17 cellular contexts compared by ENCODE assay signal in genomic region chr6:16396497-16397319, GRCh38.
A peak's percentile ranks its signal among the peaks of the same experiment; 100 is the strongest.
DNase-seq lines count a peak whose midpoint lies in the region; ATAC-seq, FAIRE-seq and TF ChIP-seq lines count a peak whose summit lies in the region.
"Had no signal": no experiment of that assay in that cellular context is flagged by ENCODE, and none has a peak within 500 bp of the region (broad histone marks: within the 10 kb centered on the region; RNA-seq: fewer than 3 reads in every experiment).

No MANE protein-coding gene starts in this region.

- no peak overlapping the region for H3K4me3 ChIP-seq in bronchial epithelial cell (ENCODE audit: low read depth, low read length)
- H3K4me3 ChIP-seq: BLaER1, GM23338 had no signal

- H3K27ac Mint-ChIP-seq in activated CD4-positive, alpha-beta memory T cell treated with anti-CD3 and anti-CD28 coated beads for 36 hours: no peak overlapping the region
- no peak overlapping the region for H3K27ac Mint-ChIP-seq in activated CD4-positive, alpha-beta memory T cell treated with anti-CD3 and anti-CD28 coated beads, Interleukin-2, amount 10 ng/mL, durations not matched to agents 7 days and 5 days
- H3K27ac Mint-ChIP-seq in stimulated activated naive CD8-positive, alpha-beta T cell treated with anti-CD3 and anti-CD28 coated beads, Interleukin-15, amount 100 ng/mL, for 72 hours: peak overlapping the region in 1 of 2 donors; percentile 33
- no peak overlapping the region for H3K27ac Mint-ChIP-seq in activated T-helper 1 cell treated with anti-CD3 and anti-CD28 coated beads, Interleukin-12 subunit alpha, Interleukin-12 subunit beta, Interleukin-2, Interleukin-4 antibody, amounts not matched to agents 30 ng/mL and 10 ng/mL and 1 ng/mL, durations not matched to agents 14 hours and 24 hours and 36 hours
- H3K27ac Mint-ChIP-seq: GM23338 had no signal

- no peaks in the 10 kb centered on the region for H3K9me3 Mint-ChIP-seq in activated CD4-positive, alpha-beta memory T cell treated with anti-CD3 and anti-CD28 coated beads for 36 hours
- H3K9me3 Mint-ChIP-seq in activated CD4-positive, alpha-beta memory T cell treated with anti-CD3 and anti-CD28 coated beads, Interleukin-2, amount 10 ng/mL, durations not matched to agents 7 days and 5 days: no peaks in the 10 kb centered on the region
- H3K9me3 Mint-ChIP-seq in stimulated activated naive CD8-positive, alpha-beta T cell treated with anti-CD3 and anti-CD28 coated beads, Interleukin-15, amount 100 ng/mL, for 72 hours: no peaks in the 10 kb centered on the region
- peaks cover 2% of the 10 kb centered on the region for H3K9me3 Mint-ChIP-seq in activated T-helper 1 cell treated with anti-CD3 and anti-CD28 coated beads, Interleukin-12 subunit alpha, Interleukin-12 subunit beta, Interleukin-2, Interleukin-4 antibody, amounts not matched to agents 30 ng/mL and 10 ng/mL and 1 ng/mL, durations not matched to agents 14 hours and 24 hours and 36 hours
- H3K9me3 Mint-ChIP-seq: GM23338 had no signal

- intact Hi-C loops in activated CD4-positive, alpha-beta memory T cell treated with anti-CD3 and anti-CD28 coated beads for 36 hours (cut with micrococcal nuclease): loop anchor here (1.0 kb wide), 3 partner anchors 24 to 555 kb away; no protein-coding TSS in a partner anchor
- intact Hi-C loops in activated T-helper 1 cell treated with anti-CD3 and anti-CD28 coated beads, Interleukin-12 subunit alpha, Interleukin-12 subunit beta, Interleukin-2, Interleukin-4 antibody, amounts not matched to agents 30 ng/mL and 10 ng/mL and 1 ng/mL, durations not matched to agents 14 hours and 24 hours and 36 hours (cut with micrococcal nuclease): no loop called here

- H3K4me3 Mint-ChIP-seq in activated CD4-positive, alpha-beta memory T cell treated with anti-CD3 and anti-CD28 coated beads for 36 hours: no peak overlapping the region
- H3K4me3 Mint-ChIP-seq in activated CD4-positive, alpha-beta memory T cell treated with anti-CD3 and anti-CD28 coated beads, Interleukin-2, amount 10 ng/mL, durations not matched to agents 7 days and 5 days: no peak overlapping the region
- H3K4me3 Mint-ChIP-seq in stimulated activated naive CD8-positive, alpha-beta T cell treated with anti-CD3 and anti-CD28 coated beads, Interleukin-15, amount 100 ng/mL, for 72 hours: no peak overlapping the region
- no peak overlapping the region for H3K4me3 Mint-ChIP-seq in activated T-helper 1 cell treated with anti-CD3 and anti-CD28 coated beads, Interleukin-12 subunit alpha, Interleukin-12 subunit beta, Interleukin-2, Interleukin-4 antibody, amounts not matched to agents 30 ng/mL and 10 ng/mL and 1 ng/mL, durations not matched to agents 14 hours and 24 hours and 36 hours
- H3K4me3 Mint-ChIP-seq: GM23338 had no signal

- CTCF ChIA-PET in activated CD4-positive, alpha-beta memory T cell treated with anti-CD3 and anti-CD28 coated beads for 36 hours (lab: Charles Lee): interaction anchor here (0.6 to 2.8 kb wide), 5 partner anchors 9 to 117 kb away, joined by 3 to 9 read pairs (median 5); no protein-coding TSS in a partner anchor
- CTCF ChIA-PET in activated CD4-positive, alpha-beta memory T cell treated with anti-CD3 and anti-CD28 coated beads, Interleukin-2, amount 10 ng/mL, durations not matched to agents 7 days and 5 days (lab: Charles Lee): interaction anchor here (1.0 to 1.2 kb wide), 4 partner anchors 9 to 77 kb away, joined by 3 to 6 read pairs (median 3); no protein-coding TSS in a partner anchor

- no peak for TF ChIP-seq CTCF in bronchial epithelial cell (IDR thresholded peaks at IDR 0.05; ENCODE audit: insufficient read depth, low read length, severe bottlenecking)

- no peaks in the 10 kb centered on the region for H3K36me3 ChIP-seq in bronchial epithelial cell (ENCODE audit: control insufficient read depth, insufficient read depth, low read length)
- H3K36me3 ChIP-seq: BLaER1 had no signal

- no peak for FAIRE-seq in bronchial epithelial cell (lab: Jason Lieb, UNC)

- H3K36me3 Mint-ChIP-seq in activated CD4-positive, alpha-beta memory T cell treated with anti-CD3 and anti-CD28 coated beads for 36 hours: peaks cover 8% of the 10 kb centered on the region
- H3K36me3 Mint-ChIP-seq in activated CD4-positive, alpha-beta memory T cell treated with anti-CD3 and anti-CD28 coated beads, Interleukin-2, amount 10 ng/mL, durations not matched to agents 7 days and 5 days (ENCODE audit: low read depth): peaks cover 19% of the 10 kb centered on the region
- H3K36me3 Mint-ChIP-seq in activated T-helper 1 cell treated with anti-CD3 and anti-CD28 coated beads, Interleukin-12 subunit alpha, Interleukin-12 subunit beta, Interleukin-2, Interleukin-4 antibody, amounts not matched to agents 30 ng/mL and 10 ng/mL and 1 ng/mL, durations not matched to agents 14 hours and 24 hours and 36 hours (ENCODE audit: low read depth): peaks cover 27% of the 10 kb centered on the region

- H3K4me1 Mint-ChIP-seq in activated CD4-positive, alpha-beta memory T cell treated with anti-CD3 and anti-CD28 coated beads for 36 hours (ENCODE audit: low read depth): peaks cover 27% of the 10 kb centered on the region
- H3K4me1 Mint-ChIP-seq in activated CD4-positive, alpha-beta memory T cell treated with anti-CD3 and anti-CD28 coated beads, Interleukin-2, amount 10 ng/mL, durations not matched to agents 7 days and 5 days: peaks cover 16% of the 10 kb centered on the region
- H3K4me1 Mint-ChIP-seq in stimulated activated naive CD8-positive, alpha-beta T cell treated with anti-CD3 and anti-CD28 coated beads, Interleukin-15, amount 100 ng/mL, for 72 hours: no peaks in the 10 kb centered on the region
- peaks cover 30% of the 10 kb centered on the region for H3K4me1 Mint-ChIP-seq in activated T-helper 1 cell treated with anti-CD3 and anti-CD28 coated beads, Interleukin-12 subunit alpha, Interleukin-12 subunit beta, Interleukin-2, Interleukin-4 antibody, amounts not matched to agents 30 ng/mL and 10 ng/mL and 1 ng/mL, durations not matched to agents 14 hours and 24 hours and 36 hours (ENCODE audit: low read depth)

- no peaks in the 10 kb centered on the region for H3K27me3 ChIP-seq in bronchial epithelial cell (ENCODE audit: control insufficient read depth, insufficient read depth, low read length)
- H3K27me3 ChIP-seq: BLaER1 had no signal

- POLR2A ChIA-PET in activated CD4-positive, alpha-beta memory T cell treated with anti-CD3 and anti-CD28 coated beads for 36 hours (lab: Charles Lee): interaction anchor here (0.9 kb wide), 1 partner anchor 17 kb away, joined by 3 read pairs; no protein-coding TSS in a partner anchor
- POLR2A ChIA-PET in activated CD4-positive, alpha-beta memory T cell treated with anti-CD3 and anti-CD28 coated beads, Interleukin-2, amount 10 ng/mL, durations not matched to agents 7 days and 5 days (lab: Charles Lee): interaction anchor here (0.9 to 1.6 kb wide), 4 partner anchors 10 to 334 kb away, joined by 3 to 6 read pairs (median 4); no protein-coding TSS in a partner anchor

- peak; percentile 44 for DNase-seq in activated CD4-positive, alpha-beta memory T cell treated with anti-CD3 and anti-CD28 coated beads for 36 hours
- no peak for DNase-seq in activated CD4-positive, alpha-beta memory T cell treated with anti-CD3 and anti-CD28 coated beads, Interleukin-2, amount 10 ng/mL, durations not matched to agents 7 days and 5 days
- DNase-seq in stimulated activated naive CD8-positive, alpha-beta T cell treated with anti-CD3 and anti-CD28 coated beads, Interleukin-15, Interleukin-2, amounts not matched to agents 100 U/mL and 50 U/mL, for 24 hours: no peak
- DNase-seq in stimulated activated naive CD8-positive, alpha-beta T cell treated with anti-CD3 and anti-CD28 coated beads, Interleukin-15, amount 100 ng/mL, for 72 hours: no peak
- peak; percentile 24 for DNase-seq in bronchial epithelial cell (ENCODE audit: low read depth)
- DNase-seq in NCI-H2107 (lab: John Stamatoyannopoulos, UW): no peak
- no peak for DNase-seq in activated T-helper 1 cell treated with anti-CD3 and anti-CD28 coated beads, Interleukin-12 subunit alpha, Interleukin-12 subunit beta, Interleukin-2, Interleukin-4 antibody, amounts not matched to agents 30 ng/mL and 10 ng/mL and 1 ng/mL, durations not matched to agents 14 hours and 24 hours and 36 hours (ENCODE audit: low spot score)
- DNase-seq: DMS79 treated with DMSO at 0.1 percent for 48 hours, NCI-H1048, NCI-H1436 treated with DMSO at 0.1 percent for 48 hours, NCI-H2081, NCI-H510A treated with DMSO at 0.1 percent for 48 hours, NCI-H82 had no signal

- peak; percentile 36 for ATAC-seq in stimulated activated naive CD8-positive, alpha-beta T cell treated with anti-CD3 and anti-CD28 coated beads, Interleukin-15, Interleukin-2, amounts not matched to agents 100 U/mL and 50 U/mL, for 24 hours
- no peak for ATAC-seq in stimulated activated naive CD8-positive, alpha-beta T cell treated with anti-CD3 and anti-CD28 coated beads, Interleukin-15, amount 100 ng/mL, for 72 hours
- ATAC-seq in GM18909 (IDR thresholded peaks at IDR 0.05; ENCODE audit: poor library complexity, unreplicated experiment): no peak
- ATAC-seq: GM23338, PC-3 had no signal

- no peaks in the 10 kb centered on the region for H3K27me3 Mint-ChIP-seq in activated CD4-positive, alpha-beta memory T cell treated with anti-CD3 and anti-CD28 coated beads for 36 hours
- no peaks in the 10 kb centered on the region for H3K27me3 Mint-ChIP-seq in activated CD4-positive, alpha-beta memory T cell treated with anti-CD3 and anti-CD28 coated beads, Interleukin-2, amount 10 ng/mL, durations not matched to agents 7 days and 5 days
- H3K27me3 Mint-ChIP-seq in stimulated activated naive CD8-positive, alpha-beta T cell treated with anti-CD3 and anti-CD28 coated beads, Interleukin-15, amount 100 ng/mL, for 72 hours: no peaks in the 10 kb centered on the region
- H3K27me3 Mint-ChIP-seq in activated T-helper 1 cell treated with anti-CD3 and anti-CD28 coated beads, Interleukin-12 subunit alpha, Interleukin-12 subunit beta, Interleukin-2, Interleukin-4 antibody, amounts not matched to agents 30 ng/mL and 10 ng/mL and 1 ng/mL, durations not matched to agents 14 hours and 24 hours and 36 hours (ENCODE audit: insufficient read depth): no peaks in the 10 kb centered on the region

Comparison
In these comparisons a context has a peak if more than half of its experiments do, and no peak if none do; other contexts are left out.
1. DNase-seq: peak in activated CD4-positive, alpha-beta memory T cell treated with anti-CD3 and anti-CD28 coated beads for 36 hours (single experiment) and bronchial epithelial cell (single experiment); none in activated CD4-positive, alpha-beta memory T cell treated with anti-CD3 and anti-CD28 coated beads, Interleukin-2, amount 10 ng/mL, durations not matched to agents 7 days and 5 days (single experiment), stimulated activated naive CD8-positive, alpha-beta T cell treated with anti-CD3 and anti-CD28 coated beads, Interleukin-15, Interleukin-2, amounts not matched to agents 100 U/mL and 50 U/mL, for 24 hours (single experiment), stimulated activated naive CD8-positive, alpha-beta T cell treated with anti-CD3 and anti-CD28 coated beads, Interleukin-15, amount 100 ng/mL, for 72 hours (0 of 2), NCI-H2107 (single experiment) and activated T-helper 1 cell treated with anti-CD3 and anti-CD28 coated beads, Interleukin-12 subunit alpha, Interleukin-12 subunit beta, Interleukin-2, Interleukin-4 antibody, amounts not matched to agents 30 ng/mL and 10 ng/mL and 1 ng/mL, durations not matched to agents 14 hours and 24 hours and 36 hours (single experiment).